Comparison of ENCODE assay signal across 16 cellular contexts in the genomic region with DNA sequence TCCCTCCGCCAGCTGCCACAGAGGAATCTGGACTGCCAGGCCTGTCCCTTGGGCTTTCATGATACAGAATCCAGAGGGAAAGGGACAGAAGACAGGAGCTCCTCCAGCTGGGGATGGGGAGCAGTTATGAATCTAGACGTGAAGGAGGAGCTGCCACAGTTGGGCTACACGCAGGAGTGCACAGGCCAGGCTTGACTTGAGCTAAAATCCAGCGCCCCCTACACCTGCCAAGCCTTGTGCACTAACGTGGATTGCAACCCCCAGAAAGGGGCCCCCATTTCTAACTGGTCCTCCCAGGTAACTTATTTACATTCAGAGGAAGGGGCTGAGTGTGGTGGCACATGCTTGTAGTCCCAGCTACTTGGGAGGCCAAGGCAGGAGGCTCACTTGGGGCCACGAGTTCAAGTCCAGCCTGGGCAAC. TPM values are rescaled to one million over a fixed set of nuclear protein-coding genes. Genes with fewer than 3 reads are reported as not detected.
DNase-seq lines count a peak whose midpoint lies in the region; FAIRE-seq and TF ChIP-seq lines count a peak whose summit lies in the region.
"Had no signal": no experiment of that assay in that cellular context is flagged by ENCODE, and none has a peak within 500 bp of the region (broad histone marks: within the 10 kb centered on the region; RNA-seq: fewer than 3 reads in every experiment).

No MANE protein-coding gene starts in this region.

- H2BK20ac ChIP-seq in H1 (ENCODE audit: low read length): no peak overlapping the region

- no peak overlapping the region for H2BK12ac ChIP-seq in H1 (ENCODE audit: low read depth, low read length)

- H2AK5ac ChIP-seq in H1 (ENCODE audit: low read depth, low read length): no peak overlapping the region

- H3K27me3 ChIP-seq in BE2C: no peaks in the 10 kb centered on the region
- no peaks in the 10 kb centered on the region for H3K27me3 ChIP-seq in Caco-2 (replicated peaks; ENCODE audit: control insufficient read depth, insufficient read depth, low read length)
- no peaks in the 10 kb centered on the region for H3K27me3 ChIP-seq in H1 (replicated peaks in 1 of 4; ENCODE audit: control insufficient read depth in 3 of 4, extremely low read depth in 1 of 4, insufficient read depth in 3 of 4, low read length in 3 of 4)
- H3K27me3 ChIP-seq: esophagus squamous epithelium, SJSA1 had no signal

- H3K4me1 Mint-ChIP-seq in Caco-2 (ENCODE audit: low read depth, unreplicated experiment) (no peaks in the 10 kb centered on the region), mesothelial cell of epicardium (no peaks in the 10 kb centered on the region)

- no peaks in the 10 kb centered on the region for H3K79me2 ChIP-seq in H1 (ENCODE audit: control insufficient read depth in 1 of 2, insufficient read depth in 2 of 2, low read length in 2 of 2)

- DNase-seq in BE2C (peak; percentile 62), Caco-2 (no peak), NCI-H2171 (lab: John Stamatoyannopoulos, UW) (peak; percentile 55), H1 (ENCODE audit: low read depth in 1 of 2, low spot score in 2 of 2) (no peak), GDM1 (lab: John Stamatoyannopoulos, UW) (no peak), NCI-H1694 treated with DMSO at 0.1 percent for 48 hours (lab: John Stamatoyannopoulos, UW) (no peak), mesothelial cell of epicardium (ENCODE audit: low spot score in 2 of 2, unreplicated experiment in 2 of 2) (no peak), kidney glomerular epithelial cell (lab: John Stamatoyannopoulos, UW) (no peak)
- DNase-seq: COR-L47, esophagus squamous epithelium, GOT3, NCI-H1092 treated with DMSO at 0.1 percent for 48 hours, NCI-H524 treated with DMSO at 0.1 percent for 48 hours had no signal

- CTCF ChIA-PET in Caco-2 (lab: Charles Lee) (no interaction called here), H1 (lab: Charles Lee; ENCODE audit: partially characterized antibody) (interaction anchor here (0.5 to 2.8 kb wide), 7 partner anchors 13 to 486 kb away, joined by 3 to 7 read pairs (median 4); no protein-coding TSS in a partner anchor)

- no peak for FAIRE-seq in H1 (lab: Jason Lieb, UNC)

- H3K56ac ChIP-seq in H1 (replicated peaks; ENCODE audit: insufficient read length, low read depth, low read length): no peak overlapping the region

- BruUV-seq in Caco-2 (replicated peaks; lab: Mats Ljungman, UMichigan): no TSS peak

- no peak overlapping the region for H3K18ac ChIP-seq in H1 (ENCODE audit: extremely low read depth, low read length)

- H3K4me3 ChIP-seq in BE2C (ENCODE audit: low read depth, low read length) (no peak overlapping the region), Caco-2 (ENCODE audit: low read depth, low read length) (no peak overlapping the region), H1 (ENCODE audit: extremely low read depth in 1 of 4, insufficient read depth in 2 of 4, low read depth in 3 of 4, low read length in 4 of 4) (no peak overlapping the region)
- H3K4me3 ChIP-seq: esophagus squamous epithelium, lung, SJSA1 had no signal

- no peak overlapping the region for H3K14ac ChIP-seq in H1 (ENCODE audit: insufficient read length)

- no peak for TF ChIP-seq POLR2A in H1 (IDR thresholded peaks at IDR 0.05; ENCODE audit: control extremely low read depth in 1 of 2, low read depth in 2 of 2, low read length in 2 of 2)

- H3K4me1 ChIP-seq in BE2C (peaks cover 5% of the 10 kb centered on the region), Caco-2 (no peaks in the 10 kb centered on the region), H1 (replicated peaks in 1 of 4; ENCODE audit: control insufficient read depth in 3 of 4, insufficient read depth in 4 of 4, low read length in 3 of 4) (peaks cover 0 to 7% (median 1%) of the 10 kb centered on the region in 4 experiments; a peak in 3 of 7 replicates)
- H3K4me1 ChIP-seq: SJSA1 had no signal

- H3K9me3 Mint-ChIP-seq in Caco-2 (ENCODE audit: unreplicated experiment) (no peaks in the 10 kb centered on the region), mesothelial cell of epicardium (no peaks in the 10 kb centered on the region)
- H3K9me3 Mint-ChIP-seq: WTC11 had no signal

- no peak for TF ChIP-seq EP300 in H1 (IDR thresholded peaks at IDR 0.05; ENCODE audit: borderline replicate concordance in 1 of 2, low read depth in 2 of 2, low read length in 2 of 2)

- POLR2A ChIA-PET in Caco-2 (lab: Charles Lee): no interaction called here
- POLR2A ChIA-PET in H1 (lab: Charles Lee; ENCODE audit: partially characterized antibody): no interaction called here

- no peak overlapping the region for H3K4me2 ChIP-seq in H1 (ENCODE audit: insufficient read depth in 1 of 2, low read depth in 2 of 2, low read length in 2 of 2)

- H3K27me3 Mint-ChIP-seq in Caco-2 (ENCODE audit: insufficient read depth, unreplicated experiment) (no peaks in the 10 kb centered on the region), mesothelial cell of epicardium (ENCODE audit: low read depth) (no peaks in the 10 kb centered on the region)

- H4K91ac ChIP-seq in H1 (replicated peaks; ENCODE audit: insufficient read length, low read length): no peak overlapping the region

- H3K36me3 Mint-ChIP-seq in Caco-2 (ENCODE audit: insufficient read depth, unreplicated experiment): no peaks in the 10 kb centered on the region
- H3K36me3 Mint-ChIP-seq in mesothelial cell of epicardium: no peaks in the 10 kb centered on the region
- H3K36me3 Mint-ChIP-seq: WTC11 had no signal

- H2BK15ac ChIP-seq in H1 (ENCODE audit: low read length): no peak overlapping the region

- H2BK120ac ChIP-seq in H1 (replicated peaks; ENCODE audit: low read depth, low read length): no peak overlapping the region

- peak overlapping the region; percentile 58; the same call in 1 of the 2 replicates for H4K8ac ChIP-seq in H1 (ENCODE audit: extremely low read depth, insufficient read depth, low read length)

- H3K9me3 ChIP-seq in BE2C (no peaks in the 10 kb centered on the region), Caco-2 (no peaks in the 10 kb centered on the region), H1 (ENCODE audit: insufficient read depth in 2 of 2, low read depth in 1 of 2, low read length in 1 of 2) (no peaks in the 10 kb centered on the region)
- H3K9me3 ChIP-seq: esophagus squamous epithelium, SJSA1 had no signal

- H2BK5ac ChIP-seq in H1 (ENCODE audit: low read depth, low read length): no peak overlapping the region

- intact Hi-C loops in Caco-2 (cut with micrococcal nuclease; ENCODE audit: unreplicated experiment): no loop called here

- no peak overlapping the region for H3K9ac ChIP-seq in H1 (replicated peaks in 1 of 4; ENCODE audit: extremely low read depth in 1 of 4, low read depth in 3 of 4, low read length in 3 of 4)

- no peaks in the 10 kb centered on the region for H4K20me1 ChIP-seq in H1 (replicated peaks in 1 of 2; ENCODE audit: control insufficient read depth in 1 of 2, insufficient read depth in 2 of 2, low read length in 2 of 2)

- H3K27ac ChIP-seq in H1 (ENCODE audit: low read depth, low read length): no peak overlapping the region
- H3K27ac ChIP-seq: esophagus squamous epithelium, SJSA1 had no signal

- H3K36me3 ChIP-seq in BE2C (no peaks in the 10 kb centered on the region), Caco-2 (ENCODE audit: control insufficient read depth, insufficient read depth, low read length) (no peaks in the 10 kb centered on the region), H1 (ENCODE audit: control insufficient read depth in 2 of 4, insufficient read depth in 4 of 4, low read length in 3 of 4) (no peaks in the 10 kb centered on the region)
- H3K36me3 ChIP-seq: esophagus squamous epithelium, SJSA1 had no signal

- H3K4ac ChIP-seq in H1 (replicated peaks; ENCODE audit: insufficient read length, low read depth, low read length): no peak overlapping the region

- no peaks in the 10 kb centered on the region; the same call in 1 of the 2 replicates for H3K23me2 ChIP-seq in H1 (ENCODE audit: low read depth, low read length)

- H4K5ac ChIP-seq in H1 (ENCODE audit: insufficient read length, low read depth, low read length): no peak overlapping the region

- no peak overlapping the region for H3K23ac ChIP-seq in H1 (ENCODE audit: insufficient read length)

- H3K4me3 Mint-ChIP-seq in Caco-2 (ENCODE audit: unreplicated experiment): no peak overlapping the region
- no peak overlapping the region for H3K4me3 Mint-ChIP-seq in mesothelial cell of epicardium
- H3K4me3 Mint-ChIP-seq: WTC11 had no signal

- H2AFZ ChIP-seq in H1 (ENCODE audit: low read length): no peak overlapping the region

- H3K27ac Mint-ChIP-seq in Caco-2 (ENCODE audit: unreplicated experiment) (peak overlapping the region; percentile 18), mesothelial cell of epicardium (no peak overlapping the region)
- H3K27ac Mint-ChIP-seq: WTC11 had no signal

- TF ChIP-seq CTCF in BE2C (IDR thresholded peaks at IDR 0.05; ENCODE audit: low read depth, low read length): 0 out of 2 replicates have a peak, but pooled peaks have one; percentile 11
- no peak for TF ChIP-seq CTCF in Caco-2 (IDR thresholded peaks at IDR 0.05; ENCODE audit: insufficient read depth in 1 of 2, low read depth in 1 of 2, low read length in 1 of 2, severe bottlenecking in 1 of 2, unreplicated experiment in 1 of 2)
- TF ChIP-seq CTCF in H1 (IDR thresholded peaks at IDR 0.05; ENCODE audit: control extremely low read depth in 1 of 3, insufficient read depth in 1 of 3, low read depth in 1 of 3, low read length in 3 of 3): no peak
- no peak for TF ChIP-seq CTCF in mesothelial cell of epicardium (IDR thresholded peaks at IDR 0.05; ENCODE audit: unreplicated experiment)

- H3K79me1 ChIP-seq in H1 (ENCODE audit: low read depth, low read length): no peaks in the 10 kb centered on the region

- no peak for TF ChIP-seq RAD21 in H1 (IDR thresholded peaks at IDR 0.05 in 1 of 2, conservative IDR thresholded peaks at IDR 0.05 in 1 of 2; ENCODE audit: low read depth in 2 of 2, low read length in 2 of 2)

- 88% methylated on average over 6 of the region's 6 CpGs; no CpG with 5 or more reads in 1 of the 2 experiments for WGBS in H1 (ENCODE audit: extremely low coverage in 1 of 2, insufficient coverage in 1 of 2, insufficient read length in 1 of 2, insufficient replicate concordance in 2 of 2, low coverage in 1 of 2, low lambda C conversion rate in 2 of 2, missing lambda C conversion rate in 1 of 2), 2 experiments

RNA-seq across cellular contexts. Expression of a gene that starts 14.3 kb away (rescaled TPM):
- 0.57 TPM for polyA plus RNA-seq in BE2C (2012; ENCODE audit: insufficient read depth, insufficient read length, low read depth)
- total RNA-seq in Caco-2 (2022): not detected in 2 replicates
- total RNA-seq in H1 (2021; fragmentation: NEBNext Ultra II Directional; extraction: Animal tissue kit (Norgen Biotek cat#: 25700)): not detected in 2 replicates
- polyA plus RNA-seq in H1 (2011; rRNA removed): 0.05 and 0.08 TPM in 2 replicates
- polyA plus RNA-seq in H1 (2011; cell fraction: cytosol; rRNA removed): 0.09 TPM
- 0.09 TPM for polyA plus RNA-seq in H1 (2011; cell fraction: nucleus; rRNA removed)
- 0.05 to 0.08 TPM (median 0.05 TPM) in 4 replicates for polyA plus RNA-seq in H1 (2012, experiment 1 of 2)
- polyA plus RNA-seq in H1 (2012, experiment 2 of 2): 0.05 TPM
- polyA plus RNA-seq in H1 (2013, experiment 1 of 2): 0.02 TPM
- polyA plus RNA-seq in H1 (2013, experiment 2 of 2): 0.04 TPM
- 0.07 and 0.28 TPM in 2 replicates for polyA minus RNA-seq in H1 (2011; rRNA and poly(A)+ RNA removed)
- polyA minus RNA-seq in H1 (2011; cell fraction: cytosol; rRNA and poly(A)+ RNA removed): not detected
- 0.40 TPM for polyA minus RNA-seq in H1 (2011; cell fraction: nucleus; rRNA and poly(A)+ RNA removed)
- 0.05 to 0.16 TPM (median 0.07 TPM) in 3 replicates for total RNA-seq in mesothelial cell of epicardium
- total RNA-seq: SJSA1 had no signal

Comparison
In these comparisons a context has a peak if more than half of its experiments do, and no peak if none do; other contexts are left out.
1. DNase-seq: peak in BE2C (single experiment) and NCI-H2171 (single experiment); none in Caco-2 (0 of 2), H1 (0 of 2), GDM1 (single experiment), NCI-H1694 treated with DMSO at 0.1 percent for 48 hours (single experiment), mesothelial cell of epicardium (0 of 2) and kidney glomerular epithelial cell (single experiment).